8 cellular contexts compared by ENCODE assay signal in genomic region chr7:128791121-128791967, GRCh38.
DNase-seq lines count a peak whose midpoint lies in the region; ATAC-seq lines count a peak whose summit lies in the region.

No MANE protein-coding gene starts in this region.

- ATAC-seq in GM18511 (IDR thresholded peaks at IDR 0.05; ENCODE audit: unreplicated experiment) (peak; percentile 90), HG02759 (IDR thresholded peaks at IDR 0.05; ENCODE audit: unreplicated experiment) (peak; percentile 88)
- ATAC-seq in activated CD4-positive, CD25-positive, alpha-beta regulatory T cell treated with anti-CD3 and anti-CD28 coated beads, Interleukin-2, amount 50 U/mL, for 24 hours, result peak; percentile 89 to 90

- DNase-seq in NCI-H2107 treated with DMSO at 0.1 percent for 48 hours (lab: John Stamatoyannopoulos, UW; ENCODE audit: unreplicated experiment) (peak; percentile 21), caudate nucleus (lab: John Stamatoyannopoulos, UW) (peak in 46 of 61 donors; percentile 8 to 75 (median 41)), kidney tubule cell (ENCODE audit: low spot score) (peak; percentile 67), DMS114 treated with DMSO at 0.1 percent for 48 hours (lab: John Stamatoyannopoulos, UW; ENCODE audit: unreplicated experiment) (no peak)
- DNase-seq in stimulated activated CD4-positive, alpha-beta T cell treated with anti-CD3 and anti-CD28 coated beads, Interleukin-1b, Interleukin-23, amount 100 ng/mL, for 4 hours (ENCODE audit: low read depth in 2 of 2), result peak; percentile 65 to 78

- no peak overlapping the region for H3K27ac ChIP-seq in caudate nucleus (ENCODE audit: low read depth, low read length)
